8 cellular contexts compared by ENCODE assay signal in the genomic region with DNA sequence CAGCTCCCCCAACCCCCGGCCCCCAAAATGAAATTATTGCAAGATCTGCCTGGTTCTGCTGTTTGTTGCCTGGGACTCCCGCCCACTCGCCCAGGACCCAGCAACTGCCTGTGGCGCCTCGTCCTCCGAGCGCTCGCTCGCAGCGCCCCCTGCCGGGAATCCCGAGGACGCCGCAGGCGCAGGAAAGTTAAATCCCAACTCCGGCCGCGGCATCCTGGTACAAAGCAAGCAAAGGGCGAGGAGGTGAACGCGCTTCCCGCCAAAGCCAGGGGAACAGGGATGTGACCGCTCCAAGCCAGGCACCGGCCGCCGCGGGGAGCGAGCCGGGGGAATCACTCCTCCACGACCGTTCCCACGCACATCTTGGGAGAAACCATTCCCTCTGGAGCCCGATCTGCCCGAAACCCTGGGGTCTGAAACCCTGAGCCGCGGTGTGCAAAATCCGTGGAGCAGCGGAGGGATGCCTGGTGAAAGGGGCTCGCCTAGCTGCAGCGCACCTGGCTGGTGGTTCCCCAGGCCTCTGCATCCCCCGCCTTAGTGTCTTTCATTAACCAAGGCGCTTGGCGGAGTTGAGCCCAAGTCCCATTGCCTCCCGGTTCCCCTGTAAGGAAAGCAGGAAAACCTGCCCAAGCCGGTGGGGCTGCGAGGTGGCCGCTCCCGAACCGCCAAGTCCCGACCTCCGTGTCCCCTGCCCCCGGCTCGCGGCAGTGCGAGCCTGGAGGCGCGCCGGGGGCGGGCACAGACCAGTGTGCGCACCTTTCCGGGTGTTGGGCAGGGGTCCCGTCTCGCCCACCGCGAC. TPM values are rescaled to one million over a fixed set of nuclear protein-coding genes. Genes with fewer than 3 reads are reported as not detected.
DNase-seq lines count a peak whose midpoint lies in the region; ATAC-seq, FAIRE-seq and TF ChIP-seq lines count a peak whose summit lies in the region.

No MANE protein-coding gene starts in this region.

- peak overlapping the region; percentile 85 for H3K9ac ChIP-seq in HUES64 (ENCODE audit: low read depth, low read length)

- under 1% methylated on average over 65 of the region's 65 CpGs for WGBS in HUES64

- ATAC-seq in GM19463 (IDR thresholded peaks at IDR 0.05; ENCODE audit: unreplicated experiment) (peak; percentile 68), left lung (peak; percentile 79)

- H3K4me3 ChIP-seq in HUES64 (ENCODE audit: low read length) (peak overlapping the region; percentile 90), left lung (peak overlapping the region; percentile 55 to 68)

- intact Hi-C loops in left lung (cut with DNase I) = no loop called here

- TF ChIP-seq CTCF in D721Med (IDR thresholded peaks at IDR 0.05; ENCODE audit: insufficient read depth, missing control alignments) (peak; percentile 70), left lung (IDR thresholded peaks at IDR 0.05) (peak; percentile 73 to 81)

- H3K27me3 ChIP-seq in HUES64 (ENCODE audit: insufficient read depth, low read length) (peaks cover 9% of the 10 kb centered on the region; the same call in 1 of the 2 replicates), left lung (peaks cover 5 to 60% of the 10 kb centered on the region in 2 donors)

- H3K9me3 ChIP-seq in HUES64 (ENCODE audit: insufficient read depth, low read depth, low read length) = no peaks in the 10 kb centered on the region
- H3K9me3 ChIP-seq in left lung = no peaks in the 10 kb centered on the region

- DNase-seq in D721Med (ENCODE audit: insufficient read length, low spot score) (no peak), T-helper 9 cell (peak; percentile 9), dermis microvascular lymphatic vessel endothelial cell (ENCODE audit: low read depth in 2 of 2) (peak; percentile 17 to 37), left lung (peak; percentile 80 to 92), epidermal melanocyte (ENCODE audit: insufficient read length, low spot score) (no peak)
- DNase-seq in stimulated activated CD4-positive, alpha-beta T cell treated with anti-CD3 and anti-CD28 coated beads, Interleukin-2, amount 100 ng/mL, for 4 hours (ENCODE audit: low read depth) = peak; percentile 10

- H3K27ac ChIP-seq in HUES64 (ENCODE audit: low read depth, low read length) = no peak overlapping the region
- H3K27ac ChIP-seq in left lung = peak overlapping the region in 1 of 2 donors; percentile 43

- FAIRE-seq in D721Med (lab: Jason Lieb, UNC) = no peak

- H3K4me1 ChIP-seq in HUES64 (ENCODE audit: insufficient read depth, low read length) (peaks cover 16% of the 10 kb centered on the region), left lung (peaks cover 0 to 5% of the 10 kb centered on the region in 2 donors)

- peaks cover 10% of the 10 kb centered on the region for H3K36me3 ChIP-seq in HUES64 (ENCODE audit: insufficient read depth, low read length)
- peaks cover 0 to 9% of the 10 kb centered on the region in 2 donors for H3K36me3 ChIP-seq in left lung

RNA-seq across cellular contexts. Expression of a gene that starts 1.2 kb away (rescaled TPM):
- polyA plus RNA-seq in HUES64 (2013, experiment 1 of 2) = 4.3 TPM
- 6.1 TPM for polyA plus RNA-seq in HUES64 (2013, experiment 2 of 2)
- under 0.01 and 0.13 TPM in 2 replicates for total RNA-seq in dermis microvascular lymphatic vessel endothelial cell
- total RNA-seq in left lung = 10 to 100 TPM; 18.2 to 29.5 TPM

Comparison
In these comparisons a context has a peak if more than half of its experiments do, and no peak if none do; other contexts are left out.
1. DNase-seq: peak in T-helper 9 cell (single experiment), dermis microvascular lymphatic vessel endothelial cell (2 of 2), left lung (2 of 2) and stimulated activated CD4-positive, alpha-beta T cell treated with anti-CD3 and anti-CD28 coated beads, Interleukin-2, amount 100 ng/mL, for 4 hours (single experiment); none in D721Med (single experiment) and epidermal melanocyte (single experiment).
2. RNA of a gene that starts 1.2 kb away (total RNA-seq): 18.2 to 29.5 TPM in left lung; under 0.01 to 0.13 TPM in dermis microvascular lymphatic vessel endothelial cell; every median in the first group is over 10 times any median in the second.